ENCODE assay signal across 8 cellular contexts in genomic region chr2:53786371-53787254, GRCh38. TPM values are rescaled to one million over a fixed set of nuclear protein-coding genes. Genes with fewer than 3 reads are reported as not detected.
DNase-seq lines count a peak whose midpoint lies in the region; ATAC-seq and TF ChIP-seq lines count a peak whose summit lies in the region.

Gene ASB3, minus strand, starts transcription at chr2:53786953. Its CDS starts 21,381 bp downstream, at chr2:53765572.
Gene ERLEC1, plus strand, starts transcription at chr2:53787044. Its CDS starts 167 bp downstream, at chr2:53787211.

- CTCF ChIA-PET in activated CD4-positive, alpha-beta memory T cell treated with anti-CD3 and anti-CD28 coated beads for 36 hours (lab: Charles Lee): interaction anchor here (1.1 to 1.5 kb wide), 2 partner anchors 17 to 19 kb away, joined by 7 to 10 read pairs; partner anchors contain the start of gene CHAC2

- H3K36me3 Mint-ChIP-seq in CD14-positive monocyte: peaks cover 2 to 6% of the 10 kb centered on the region in 2 donors
- H3K36me3 Mint-ChIP-seq in activated CD4-positive, alpha-beta memory T cell treated with anti-CD3 and anti-CD28 coated beads for 36 hours: peaks cover 5% of the 10 kb centered on the region

- no peaks in the 10 kb centered on the region for H3K27me3 Mint-ChIP-seq in CD14-positive monocyte (ENCODE audit: low read depth in 3 of 3)
- H3K27me3 Mint-ChIP-seq in activated CD4-positive, alpha-beta memory T cell treated with anti-CD3 and anti-CD28 coated beads for 36 hours: no peaks in the 10 kb centered on the region

- H3K4me3 Mint-ChIP-seq in CD14-positive monocyte: peak within 1 kb of the TSS; percentile 96 to 99
- peak within 1 kb of the TSS; percentile 98 for H3K4me3 Mint-ChIP-seq in activated CD4-positive, alpha-beta memory T cell treated with anti-CD3 and anti-CD28 coated beads for 36 hours

- no peaks in the 10 kb centered on the region for H3K36me3 ChIP-seq in right lobe of liver

- H3K27ac Mint-ChIP-seq in CD14-positive monocyte: peak within 1 kb of the TSS; percentile 85 to 98 (median 94)
- peak within 1 kb of the TSS; percentile 94 for H3K27ac Mint-ChIP-seq in activated CD4-positive, alpha-beta memory T cell treated with anti-CD3 and anti-CD28 coated beads for 36 hours

- peaks cover 47% of the 10 kb centered on the region for H3K4me1 Mint-ChIP-seq in CD14-positive monocyte
- peaks cover 46% of the 10 kb centered on the region for H3K4me1 Mint-ChIP-seq in activated CD4-positive, alpha-beta memory T cell treated with anti-CD3 and anti-CD28 coated beads for 36 hours (ENCODE audit: low read depth)

- TF ChIP-seq CTCF in CD14-positive monocyte (IDR thresholded peaks at IDR 0.05) (no peak), dorsolateral prefrontal cortex (IDR thresholded peaks at IDR 0.05 in 54 of 56, conservative IDR thresholded peaks at IDR 0.05 in 2 of 56; ENCODE audit: low read depth in 1 of 56, partially characterized antibody in 56 of 56) (peak in 33 of 56 donors; percentile 13 to 55 (median 35)), right lobe of liver (IDR thresholded peaks at IDR 0.05) (no peak)

- peak; percentile 53 for TF ChIP-seq POLR2A in right lobe of liver (IDR thresholded peaks at IDR 0.05)

- WGBS in right lobe of liver (ENCODE audit: insufficient coverage, low coverage, low lambda C conversion rate, missing lambda C conversion rate): 0% methylated on average over 31 of the region's 76 CpGs

- H3K27me3 ChIP-seq in dorsolateral prefrontal cortex (no peaks in the 10 kb centered on the region), right lobe of liver (no peaks in the 10 kb centered on the region)

- H3K4me3 ChIP-seq in dorsolateral prefrontal cortex (peak within 1 kb of the TSS; percentile 68 to 98 (median 90)), right lobe of liver (peak within 1 kb of the TSS; percentile 93 to 98 (median 98))

- peak; percentile 65 for DNase-seq in CD14-positive monocyte (ENCODE audit: low spot score)
- peak; percentile 96 for DNase-seq in NCI-H82 (lab: John Stamatoyannopoulos, UW)
- peak; percentile 93 for DNase-seq in activated CD4-positive, alpha-beta memory T cell treated with anti-CD3 and anti-CD28 coated beads for 36 hours
- peak; percentile 83 to 96 (median 90) for DNase-seq in dorsolateral prefrontal cortex
- DNase-seq in right lobe of liver: peak; percentile 92 to 93 (median 93)
- DNase-seq in stimulated activated CD4-positive, alpha-beta T cell treated with anti-CD3 and anti-CD28 coated beads, Interleukin-4, amount 100 ng/mL, for 4 hours: peak; percentile 79 to 81

- ATAC-seq in GM19397 (IDR thresholded peaks at IDR 0.05; ENCODE audit: unreplicated experiment) (peak; percentile 97), HG03565 (IDR thresholded peaks at IDR 0.05; ENCODE audit: unreplicated experiment) (peak; percentile 91), right lobe of liver (peak; percentile 97 to 98 (median 98))

- H3K9me3 ChIP-seq in right lobe of liver: no peaks in the 10 kb centered on the region

- H3K4me1 ChIP-seq in right lobe of liver: peaks cover 0 to 25% (median 6%) of the 10 kb centered on the region in 4 donors

- peaks cover 0 to 2% (median 0%) of the 10 kb centered on the region in 7 donors for H3K9me3 Mint-ChIP-seq in CD14-positive monocyte
- no peaks in the 10 kb centered on the region for H3K9me3 Mint-ChIP-seq in activated CD4-positive, alpha-beta memory T cell treated with anti-CD3 and anti-CD28 coated beads for 36 hours

- peak within 1 kb of the TSS; percentile 64 to 97 (median 89) for H3K27ac ChIP-seq in dorsolateral prefrontal cortex
- peak within 1 kb of the TSS; percentile 61 to 79 (median 77) for H3K27ac ChIP-seq in right lobe of liver

- POLR2A ChIA-PET in activated CD4-positive, alpha-beta memory T cell treated with anti-CD3 and anti-CD28 coated beads for 36 hours (lab: Charles Lee): interaction anchor here (1.1 to 3.2 kb wide), 2 partner anchors 18 to 41 kb away, joined by 5 to 43 read pairs; partner anchors contain the start of gene CHAC2

- intact Hi-C loops in CD14-positive monocyte (cut with micrococcal nuclease) (no loop called here), dorsolateral prefrontal cortex (cut with DNase I) (loop anchor here in 1 of 2 donors (2.0 kb wide), 1 partner anchor 20 kb away; the partner anchor contains the start of gene CHAC2), right lobe of liver (cut with DNase I) (no loop called here)
- intact Hi-C loops in activated CD4-positive, alpha-beta memory T cell treated with anti-CD3 and anti-CD28 coated beads for 36 hours (cut with micrococcal nuclease): loop anchor here (1.0 to 10.0 kb wide), 6 partner anchors 19 to 788 kb away; partner anchors contain the start of genes ACYP2, CHAC2 and PSME4

RNA-seq across cellular contexts. Expression of gene ASB3, which starts in this region (rescaled TPM):
- 1 to 10 TPM; 6.7 to 8.1 TPM for polyA plus RNA-seq in CD14-positive monocyte
- 10 to 100 TPM; 21.1 to 21.9 TPM for total RNA-seq in activated CD4-positive, alpha-beta memory T cell treated with anti-CD3 and anti-CD28 coated beads for 36 hours
- total RNA-seq in dorsolateral prefrontal cortex (10 to 100 TPM; 32.1 to 88.1 (median 57.9) TPM), right lobe of liver (1 to 10 TPM; 3.6 to 8.4 (median 5.3) TPM)

RNA-seq across cellular contexts. Expression of gene ERLEC1, which starts in this region (rescaled TPM):
- polyA plus RNA-seq in CD14-positive monocyte: 10 to 100 TPM; 23.7 to 23.8 TPM
- 10 to 100 TPM; 26.7 to 27.0 TPM for total RNA-seq in activated CD4-positive, alpha-beta memory T cell treated with anti-CD3 and anti-CD28 coated beads for 36 hours
- total RNA-seq in dorsolateral prefrontal cortex (10 to 100 TPM; 22.6 to 82.8 (median 55.2) TPM), right lobe of liver (10 to 100 TPM; 18.0 to 40.0 (median 22.1) TPM)

Comparison
In these comparisons a context has a peak if more than half of its experiments do, and no peak if none do; other contexts are left out.
1. Peak in every context shown above with its lines: DNase-seq, ATAC-seq, H3K4me3 ChIP-seq and H3K27ac ChIP-seq.
2. CTCF ChIP-seq: peak in dorsolateral prefrontal cortex (33 of 56); none in CD14-positive monocyte (single experiment) and right lobe of liver (0 of 4).